Comparison of ENCODE assay signal across 31 cellular contexts in genomic region chr3:176068750-176069149, GRCh38.
"Had no signal": no experiment of that assay in that cellular context is flagged by ENCODE, and none has a peak within 500 bp of the region (broad histone marks: within the 10 kb centered on the region; RNA-seq: fewer than 3 reads in every experiment).

No MANE protein-coding gene starts in this region.

- H3K27ac ChIP-seq: body of pancreas, epithelial cell of prostate, esophagus squamous epithelium, gastroesophageal sphincter had no signal

- H3K4me1 Mint-ChIP-seq: activated CD4-positive, alpha-beta T cell treated with anti-CD3 and anti-CD28 coated beads for 36 hours; activated CD4-positive, alpha-beta T cell treated with anti-CD3 and anti-CD28 coated beads, Interleukin-2, amount 10 ng/mL, durations not matched to agents 24 days and 14 days; activated CD8-positive, alpha-beta memory T cell treated with anti-CD3 and anti-CD28 coated beads, Interleukin-2, amount 10 ng/mL, durations not matched to agents 7 days and 5 days; T-helper 17 cell had no signal

- H3K27ac Mint-ChIP-seq: activated CD4-positive, alpha-beta memory T cell treated with anti-CD3 and anti-CD28 coated beads for 36 hours; activated CD4-positive, alpha-beta T cell treated with anti-CD3 and anti-CD28 coated beads for 36 hours; activated CD4-positive, alpha-beta T cell treated with anti-CD3 and anti-CD28 coated beads, Interleukin-2, amount 10 ng/mL, durations not matched to agents 24 days and 14 days; activated CD8-positive, alpha-beta memory T cell treated with anti-CD3 and anti-CD28 coated beads, Interleukin-2, amount 10 ng/mL, durations not matched to agents 7 days and 5 days; activated CD8-positive, alpha-beta T cell treated with anti-CD3 and anti-CD28 coated beads, Interleukin-2, amount 10 ng/mL, durations not matched to agents 7 days and 5 days; activated naive CD8-positive, alpha-beta T cell; activated T-helper 1 cell treated with anti-CD3 and anti-CD28 coated beads, Interleukin-12 subunit alpha, Interleukin-12 subunit beta, Interleukin-2, Interleukin-4 antibody, amounts not matched to agents 30 ng/mL and 10 ng/mL and 1 ng/mL, durations not matched to agents 14 hours and 24 hours and 36 hours; activated T-helper 2 cell treated with anti-CD3 and anti-CD28 coated beads, Interferon-gamma antibody, Interleukin-2, Interleukin-4, amounts not matched to agents 10 μg/mL and 5 μg/mL and 100 μg/mL, durations not matched to agents 14 hours and 24 hours and 36 hours; effector memory CD8-positive, alpha-beta T cell; T-helper 17 cell; T-helper 2 cell treated with Interferon-gamma antibody and Interleukin-4, amounts not matched to agents 5 μg/mL and 100 μg/mL, for 36 hours had no signal

- H3K36me3 Mint-ChIP-seq: activated CD4-positive, alpha-beta memory T cell treated with anti-CD3 and anti-CD28 coated beads for 36 hours; activated CD8-positive, alpha-beta memory T cell treated with anti-CD3 and anti-CD28 coated beads, Interleukin-2, amount 10 ng/mL, durations not matched to agents 7 days and 5 days; activated naive CD8-positive, alpha-beta T cell had no signal

- ATAC-seq: activated CD4-positive, alpha-beta T cell treated with anti-CD3 and anti-CD28 coated beads for 36 hours; activated CD8-positive, alpha-beta memory T cell treated with anti-CD3 and anti-CD28 coated beads, Interleukin-2, amount 10 ng/mL, durations not matched to agents 7 days and 5 days; activated CD8-positive, alpha-beta T cell treated with anti-CD3 and anti-CD28 coated beads, Interleukin-2, amount 10 ng/mL, durations not matched to agents 7 days and 5 days; body of pancreas; effector memory CD8-positive, alpha-beta T cell; gastroesophageal sphincter; T-helper 17 cell had no signal

- H3K27me3 Mint-ChIP-seq: activated CD4-positive, alpha-beta memory T cell treated with anti-CD3 and anti-CD28 coated beads for 36 hours; activated CD4-positive, alpha-beta T cell treated with anti-CD3 and anti-CD28 coated beads for 36 hours; activated CD4-positive, alpha-beta T cell treated with anti-CD3 and anti-CD28 coated beads, Interleukin-2, amount 10 ng/mL, durations not matched to agents 24 days and 14 days; activated CD8-positive, alpha-beta memory T cell treated with anti-CD3 and anti-CD28 coated beads, Interleukin-2, amount 10 ng/mL, durations not matched to agents 7 days and 5 days; activated naive CD8-positive, alpha-beta T cell; effector memory CD8-positive, alpha-beta T cell; T-helper 17 cell had no signal

- H3K9me3 ChIP-seq: body of pancreas, esophagus squamous epithelium, gastroesophageal sphincter had no signal

- DNase-seq: activated CD4-positive, alpha-beta memory T cell treated with anti-CD3 and anti-CD28 coated beads for 36 hours; activated CD4-positive, alpha-beta T cell treated with anti-CD3 and anti-CD28 coated beads for 36 hours; activated CD4-positive, alpha-beta T cell treated with anti-CD3 and anti-CD28 coated beads, Interleukin-2, amount 10 ng/mL, durations not matched to agents 24 days and 14 days; activated CD4-positive, CD25-positive, alpha-beta regulatory T cell; activated CD4-positive, CD25-positive, alpha-beta regulatory T cell treated with anti-CD3 and anti-CD28 coated beads, Interleukin-2, amount 50 U/mL, for 72 hours; activated CD8-positive, alpha-beta memory T cell treated with anti-CD3 and anti-CD28 coated beads, Interleukin-2, amount 10 ng/mL, durations not matched to agents 7 days and 5 days; activated CD8-positive, alpha-beta memory T cell treated with anti-CD3 and anti-CD28 coated beads, Interleukin-2, amount 50 U/mL, for 4 hours; activated CD8-positive, alpha-beta T cell treated with anti-CD3 and anti-CD28 coated beads, Interleukin-2, amount 10 ng/mL, durations not matched to agents 7 days and 5 days; activated effector memory CD4-positive, alpha-beta T cell treated with anti-CD3 and anti-CD28 coated beads, Interleukin-2, amount 50 U/mL, for 16 hours; activated naive CD4-positive, alpha-beta T cell treated with anti-CD3 and anti-CD28 coated beads, Interleukin-2, amount 50 U/mL, for 16 hours; activated naive CD4-positive, alpha-beta T cell treated with Interleukin-2 at 50 U/mL for 16 hours; activated T-cell treated with anti-CD3 and anti-CD28 coated beads, Interleukin-2, amount 50 U/mL, for 1 hour; activated T-cell treated with anti-CD3 and anti-CD28 coated beads, Interleukin-2, amount 50 U/mL, for 48 hours; amniotic stem cell; anterior cingulate cortex; body of pancreas; caudate nucleus; cortex of kidney; dermis blood vessel endothelial cell; effector CD4-positive, alpha-beta T cell; effector memory CD8-positive, alpha-beta T cell; esophagus squamous epithelium; foreskin melanocyte; T-helper 1 cell; T-helper 17 cell had no signal

- H3K9me3 Mint-ChIP-seq: activated CD4-positive, alpha-beta T cell treated with anti-CD3 and anti-CD28 coated beads, Interleukin-2, amount 10 ng/mL, durations not matched to agents 24 days and 14 days; activated T-helper 1 cell treated with anti-CD3 and anti-CD28 coated beads, Interleukin-12 subunit alpha, Interleukin-12 subunit beta, Interleukin-2, Interleukin-4 antibody, amounts not matched to agents 30 ng/mL and 10 ng/mL and 1 ng/mL, durations not matched to agents 14 hours and 24 hours and 36 hours had no signal

- H3K4me3 ChIP-seq: body of pancreas, esophagus squamous epithelium, gastroesophageal sphincter had no signal

- H3K36me3 ChIP-seq: esophagus squamous epithelium, gastroesophageal sphincter had no signal

- H3K27me3 ChIP-seq: body of pancreas, esophagus squamous epithelium, gastroesophageal sphincter had no signal

- H3K4me1 ChIP-seq: body of pancreas, esophagus squamous epithelium, gastroesophageal sphincter had no signal

- H3K4me3 Mint-ChIP-seq: activated CD4-positive, alpha-beta memory T cell treated with anti-CD3 and anti-CD28 coated beads for 36 hours; activated CD4-positive, alpha-beta T cell treated with anti-CD3 and anti-CD28 coated beads for 36 hours; activated CD4-positive, alpha-beta T cell treated with anti-CD3 and anti-CD28 coated beads, Interleukin-2, amount 10 ng/mL, durations not matched to agents 24 days and 14 days; activated CD8-positive, alpha-beta memory T cell treated with anti-CD3 and anti-CD28 coated beads, Interleukin-2, amount 10 ng/mL, durations not matched to agents 7 days and 5 days; activated CD8-positive, alpha-beta T cell treated with anti-CD3 and anti-CD28 coated beads, Interleukin-2, amount 10 ng/mL, durations not matched to agents 7 days and 5 days; activated naive CD8-positive, alpha-beta T cell; activated T-helper 1 cell treated with anti-CD3 and anti-CD28 coated beads, Interleukin-12 subunit alpha, Interleukin-12 subunit beta, Interleukin-2, Interleukin-4 antibody, amounts not matched to agents 30 ng/mL and 10 ng/mL and 1 ng/mL, durations not matched to agents 14 hours and 24 hours and 36 hours; effector memory CD8-positive, alpha-beta T cell; T-helper 17 cell; T-helper 2 cell treated with Interferon-gamma antibody and Interleukin-4, amounts not matched to agents 5 μg/mL and 100 μg/mL, for 36 hours had no signal
